Comparison of ENCODE assay signal across 8 cellular contexts in the genomic region with DNA sequence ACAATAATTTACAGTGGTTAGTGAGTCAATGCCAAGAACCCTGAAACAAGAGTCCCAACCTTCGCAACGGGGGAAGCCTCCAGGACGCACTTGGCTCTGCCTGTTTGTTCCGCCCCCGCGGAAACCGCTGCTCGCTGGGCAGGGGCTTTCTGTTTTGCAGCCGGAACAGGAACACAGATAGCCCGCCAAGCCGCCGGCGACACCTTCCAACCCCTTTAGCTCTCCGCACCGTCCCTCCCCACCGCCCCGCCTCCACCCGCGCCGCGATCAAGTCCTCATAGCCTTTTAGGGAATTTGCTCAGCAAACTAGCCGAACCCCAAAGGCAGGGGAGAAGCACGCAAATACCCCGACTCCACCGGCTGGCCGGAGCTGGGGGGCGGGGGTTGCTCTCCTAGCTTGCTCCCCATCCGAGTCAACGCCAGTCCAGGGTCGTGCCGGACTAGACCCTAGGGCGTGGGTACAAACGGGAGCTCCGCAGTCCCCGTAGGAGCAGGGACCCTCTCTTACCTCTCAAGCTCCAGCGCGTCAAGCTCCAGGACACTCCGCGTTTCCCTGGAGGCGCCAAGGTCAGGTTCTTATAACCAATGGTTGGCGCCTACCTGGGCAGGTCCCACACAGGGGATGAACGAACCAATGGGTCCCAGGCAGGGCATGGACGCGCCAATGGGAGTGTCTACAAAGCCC. TPM values are rescaled to one million over a fixed set of nuclear protein-coding genes. Genes with fewer than 3 reads are reported as not detected.
DNase-seq lines count a peak whose midpoint lies in the region; ATAC-seq and TF ChIP-seq lines count a peak whose summit lies in the region.

A gene with protein sequence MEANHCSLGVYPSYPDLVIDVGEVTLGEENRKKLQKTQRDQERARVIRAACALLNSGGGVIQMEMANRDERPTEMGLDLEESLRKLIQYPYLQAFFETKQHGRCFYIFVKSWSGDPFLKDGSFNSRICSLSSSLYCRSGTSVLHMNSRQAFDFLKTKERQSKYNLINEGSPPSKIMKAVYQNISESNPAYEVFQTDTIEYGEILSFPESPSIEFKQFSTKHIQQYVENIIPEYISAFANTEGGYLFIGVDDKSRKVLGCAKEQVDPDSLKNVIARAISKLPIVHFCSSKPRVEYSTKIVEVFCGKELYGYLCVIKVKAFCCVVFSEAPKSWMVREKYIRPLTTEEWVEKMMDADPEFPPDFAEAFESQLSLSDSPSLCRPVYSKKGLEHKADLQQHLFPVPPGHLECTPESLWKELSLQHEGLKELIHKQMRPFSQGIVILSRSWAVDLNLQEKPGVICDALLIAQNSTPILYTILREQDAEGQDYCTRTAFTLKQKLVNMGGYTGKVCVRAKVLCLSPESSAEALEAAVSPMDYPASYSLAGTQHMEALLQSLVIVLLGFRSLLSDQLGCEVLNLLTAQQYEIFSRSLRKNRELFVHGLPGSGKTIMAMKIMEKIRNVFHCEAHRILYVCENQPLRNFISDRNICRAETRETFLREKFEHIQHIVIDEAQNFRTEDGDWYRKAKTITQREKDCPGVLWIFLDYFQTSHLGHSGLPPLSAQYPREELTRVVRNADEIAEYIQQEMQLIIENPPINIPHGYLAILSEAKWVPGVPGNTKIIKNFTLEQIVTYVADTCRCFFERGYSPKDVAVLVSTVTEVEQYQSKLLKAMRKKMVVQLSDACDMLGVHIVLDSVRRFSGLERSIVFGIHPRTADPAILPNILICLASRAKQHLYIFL (minus strand): TSS at position 553 of the 685 bp plus-strand sequence. CDS start 3,086 bp downstream, outside the sequence.

- in situ Hi-C loops in GM13977 (cut with MboI; ENCODE audit: low pct_unique_long_range_greater_than_20kb, low sequenced_read_pairs, unreplicated experiment), result no loop called here

- H3K4me1 ChIP-seq in effector memory CD4-positive, alpha-beta T cell (ENCODE audit: control insufficient read depth, insufficient read depth, low read length, poor library complexity, severe bottlenecking), result no peaks in the 10 kb centered on the region
- peaks cover 22% of the 10 kb centered on the region for H3K4me1 ChIP-seq in mononuclear cell (ENCODE audit: insufficient read depth, low read length)

- peak; percentile 78 for DNase-seq in GM13977 (ENCODE audit: low spot score)
- peak; percentile 74 for DNase-seq in NCI-H2196 treated with DMSO at 0.1 percent for 48 hours (lab: John Stamatoyannopoulos, UW; ENCODE audit: unreplicated experiment)
- DNase-seq in activated CD4-positive, alpha-beta T cell treated with anti-CD3 and anti-CD28 coated beads, Interleukin-2, amount 50 U/mL, for 48 hours, result peak; percentile 94 to 96
- DNase-seq in effector memory CD4-positive, alpha-beta T cell, result peak; percentile 68 to 76 (median 75)
- DNase-seq in stimulated activated CD8-positive, alpha-beta memory T cell treated with anti-CD3 and anti-CD28 coated beads, Interleukin-4, amount 100 ng/mL, for 24 hours (ENCODE audit: low read depth), result peak; percentile 92
- DNase-seq in epidermal melanocyte (ENCODE audit: insufficient read length, low spot score), result no peak

- no peaks in the 10 kb centered on the region for H3K9me3 ChIP-seq in effector memory CD4-positive, alpha-beta T cell (ENCODE audit: control insufficient read depth, low read length)
- H3K9me3 ChIP-seq in mononuclear cell (ENCODE audit: low read depth, low read length), result no peaks in the 10 kb centered on the region

- peak within 1 kb of the TSS; percentile 62 for H3K27ac ChIP-seq in effector memory CD4-positive, alpha-beta T cell (ENCODE audit: insufficient read depth, low read length, poor library complexity, severe bottlenecking)

- TF ChIP-seq CTCF in GM13977 (IDR thresholded peaks at IDR 0.05; ENCODE audit: extremely low read depth, insufficient read depth, missing control alignments), result no peak

- ATAC-seq in HG02840 (IDR thresholded peaks at IDR 0.05; ENCODE audit: low FRiP score, unreplicated experiment), result peak; percentile 57

- peak within 1 kb of the TSS; percentile 55 for H3K4me3 ChIP-seq in effector memory CD4-positive, alpha-beta T cell (ENCODE audit: insufficient read depth, low read depth, low read length, poor library complexity, severe bottlenecking)
- peak within 1 kb of the TSS; percentile 51 for H3K4me3 ChIP-seq in mononuclear cell (ENCODE audit: low read length)

- no peaks in the 10 kb centered on the region for H3K27me3 ChIP-seq in effector memory CD4-positive, alpha-beta T cell (replicated peaks; ENCODE audit: control insufficient read depth, insufficient read depth, low read length, poor library complexity, severe bottlenecking)
- H3K27me3 ChIP-seq in mononuclear cell (ENCODE audit: insufficient read depth, low read length), result no peaks in the 10 kb centered on the region

- no peaks in the 10 kb centered on the region for H3K36me3 ChIP-seq in effector memory CD4-positive, alpha-beta T cell (ENCODE audit: control insufficient read depth, insufficient read depth, low read length)

RNA-seq across cellular contexts. Expression of the gene that starts here (rescaled TPM):
- 15.1 TPM for total RNA-seq in mononuclear cell
